In the genomic region with DNA sequence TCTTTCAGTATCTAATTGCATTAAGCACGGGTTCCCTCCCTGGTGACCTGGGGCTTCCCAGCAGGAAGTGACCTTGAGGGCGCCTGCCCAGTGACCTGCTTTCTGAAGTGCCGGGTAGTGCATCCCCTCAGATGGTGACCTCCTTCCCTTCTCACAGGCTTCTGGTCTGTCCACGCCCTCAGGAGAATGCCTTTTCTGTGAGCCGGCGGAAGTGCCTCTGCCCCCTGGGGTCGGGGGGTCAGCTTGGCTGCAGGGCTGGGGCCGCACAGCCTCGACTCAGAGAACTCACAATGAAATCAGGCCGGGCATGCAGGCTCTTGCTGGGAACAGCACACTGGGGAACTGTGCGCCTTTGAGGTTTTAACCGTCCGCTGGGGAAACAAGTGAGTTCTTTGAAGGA, we compare ENCODE assay signal across 10 cellular contexts.
DNase-seq lines count a peak whose midpoint lies in the region; ATAC-seq and TF ChIP-seq lines count a peak whose summit lies in the region.
"Had no signal": no experiment of that assay in that cellular context is flagged by ENCODE, and none has a peak within 500 bp of the region (broad histone marks: within the 10 kb centered on the region; RNA-seq: fewer than 3 reads in every experiment).

No MANE protein-coding gene starts in this region.

- peak; percentile 41 to 45 for ATAC-seq in gastrocnemius medialis
- ATAC-seq in HG03196 (IDR thresholded peaks at IDR 0.05; ENCODE audit: unreplicated experiment) = no peak
- ATAC-seq: CD8-positive, alpha-beta T cell had no signal

- H3K9me3 ChIP-seq in HUES6 (ENCODE audit: control insufficient read depth, insufficient read depth, low read depth, low read length) (no peaks in the 10 kb centered on the region), ectodermal cell (ENCODE audit: control insufficient read depth, low read length) (no peaks in the 10 kb centered on the region), gastrocnemius medialis (no peaks in the 10 kb centered on the region)

- H3K4me1 ChIP-seq in HUES6 (ENCODE audit: control insufficient read depth, insufficient read depth, low read length) (peaks cover 35% of the 10 kb centered on the region), ectodermal cell (ENCODE audit: control insufficient read depth, insufficient read depth, low read length) (peaks cover 27% of the 10 kb centered on the region), gastrocnemius medialis (peaks cover 6 to 12% of the 10 kb centered on the region in 2 donors)

- peak; percentile 48 for DNase-seq in left kidney (ENCODE audit: low read depth, low spot score)
- no peak for DNase-seq in gastrocnemius medialis
- no peak for DNase-seq in NOMO-1 treated with dmso at 0.1 percent for 144 hours (lab: John Stamatoyannopoulos, UW; ENCODE audit: unreplicated experiment)
- DNase-seq in NK-92 treated with Interleukin-12 subunit alpha and Interleukin-12 subunit beta, amount 100 ng/mL, for 24 hours (lab: John Stamatoyannopoulos, UW) = no peak
- DNase-seq in NOMO-1 treated with DMSO at 0.1 percent for 48 hours (lab: John Stamatoyannopoulos, UW; ENCODE audit: unreplicated experiment) = no peak
- DNase-seq: activated CD4-positive, alpha-beta T cell treated with anti-CD3 and anti-CD28 coated beads, Interleukin-2, amount 10 ng/mL, durations not matched to agents 24 days and 14 days; CD8-positive, alpha-beta T cell had no signal

- TF ChIP-seq POLR2A in gastrocnemius medialis (IDR thresholded peaks at IDR 0.05) = no peak

- intact Hi-C loops in gastrocnemius medialis (cut with DNase I; ENCODE audit: low total_unique reads) = no loop called here

- no peaks in the 10 kb centered on the region for H3K36me3 ChIP-seq in HUES6 (ENCODE audit: control insufficient read depth, insufficient read depth, low read length)
- no peaks in the 10 kb centered on the region for H3K36me3 ChIP-seq in ectodermal cell (ENCODE audit: control insufficient read depth, insufficient read depth, low read length)
- no peaks in the 10 kb centered on the region for H3K36me3 ChIP-seq in gastrocnemius medialis

- in situ Hi-C loops in gastrocnemius medialis (cut with MboI; ENCODE audit: low sequenced_read_pairs in 4 of 4) = no loop called here

- no peak for TF ChIP-seq CTCF in gastrocnemius medialis (IDR thresholded peaks at IDR 0.05 in 4 of 5, conservative IDR thresholded peaks at IDR 0.05 in 1 of 5)

- H3K4me3 ChIP-seq in HUES6 (ENCODE audit: low read depth, low read length) (peak overlapping the region; percentile 46), ectodermal cell (ENCODE audit: insufficient read depth, low read depth, low read length) (no peak overlapping the region), gastrocnemius medialis (no peak overlapping the region)

- WGBS in ectodermal cell, 2 experiments = 5 to 7% methylated on average over 13 of the region's 13 CpGs

- H3K27me3 ChIP-seq in HUES6 (ENCODE audit: control insufficient read depth, insufficient read depth, low read length) (no peaks in the 10 kb centered on the region), ectodermal cell (ENCODE audit: control insufficient read depth, insufficient read depth, low read length, poor library complexity, severe bottlenecking) (no peaks in the 10 kb centered on the region), gastrocnemius medialis (peaks cover 0 to 7% (median 0%) of the 10 kb centered on the region in 3 donors)

- no peak overlapping the region; the same call in 1 of the 2 replicates for H3K27ac ChIP-seq in HUES6 (ENCODE audit: low read depth, low read length)
- H3K27ac ChIP-seq in ectodermal cell (ENCODE audit: insufficient read depth, low read depth, low read length, poor library complexity, severe bottlenecking) = peak overlapping the region; percentile 78
- H3K27ac ChIP-seq in gastrocnemius medialis = no peak overlapping the region

- peak overlapping the region; percentile 31 for H3K9ac ChIP-seq in HUES6 (ENCODE audit: low read length)
